Comparison of ENCODE assay signal across 17 cellular contexts in genomic region chr11:73333173-73333572, GRCh38. TPM values are rescaled to one million over a fixed set of nuclear protein-coding genes. Genes with fewer than 3 reads are reported as not detected.
A peak's percentile ranks its signal among the peaks of the same experiment; 100 is the strongest.
DNase-seq lines count a peak whose midpoint lies in the region; ATAC-seq, FAIRE-seq and TF ChIP-seq lines count a peak whose summit lies in the region.
"Had no signal": no experiment of that assay in that cellular context is flagged by ENCODE, and none has a peak within 500 bp of the region (broad histone marks: within the 10 kb centered on the region; RNA-seq: fewer than 3 reads in every experiment).

No MANE protein-coding gene starts in this region.

- H3K18ac ChIP-seq in mesenchymal stem cell (ENCODE audit: low read depth in 1 of 2, low read length in 2 of 2): peak overlapping the region; percentile 97 to 98

- DNase-seq in GM23338 (ENCODE audit: low spot score): no peak
- DNase-seq in chondrocyte (ENCODE audit: low spot score): no peak
- no peak for DNase-seq in mesenchymal stem cell
- DNase-seq in spleen: no peak
- no peak for DNase-seq in pancreas
- DNase-seq in activated CD4-positive, alpha-beta T cell treated with anti-CD3 and anti-CD28 coated beads, Interleukin-2, amount 50 U/mL, for 1 hour: no peak
- no peak for DNase-seq in NCI-H146 treated with DMSO at 0.1 percent for 48 hours (lab: John Stamatoyannopoulos, UW; ENCODE audit: unreplicated experiment)
- DNase-seq: activated B cell treated with CpG ODN at 0.5 μM for 24 hours; activated effector memory CD4-positive, alpha-beta T cell treated with anti-CD3 and anti-CD28 coated beads, Interleukin-2, amount 50 U/mL, for 16 hours; NCI-H187 treated with DMSO at 0.1 percent for 48 hours; NCI-H524; PC-3; posterior cingulate gyrus had no signal

- no peaks in the 10 kb centered on the region for H3K79me2 ChIP-seq in GM23338 (replicated peaks; ENCODE audit: insufficient read depth)

- H3K4me2 ChIP-seq in GM23338 (0 out of 2 replicates have a peak overlapping the region, but pooled peaks have one; percentile 42), mesenchymal stem cell (ENCODE audit: low read length, poor library complexity, severe bottlenecking) (no peak overlapping the region)

- H3K9me3 Mint-ChIP-seq in GM23338 (no peaks in the 10 kb centered on the region), chondrocyte (ENCODE audit: low read depth) (no peaks in the 10 kb centered on the region)
- H3K9me3 Mint-ChIP-seq: activated B cell treated with CpG ODN at 0.5 μM for 24 hours had no signal

- peak overlapping the region; percentile 91 to 100 for H2BK12ac ChIP-seq in mesenchymal stem cell (ENCODE audit: low read length in 2 of 2)

- H3K36me3 Mint-ChIP-seq in GM23338 (ENCODE audit: low read depth) (no peaks in the 10 kb centered on the region), chondrocyte (ENCODE audit: low read depth) (no peaks in the 10 kb centered on the region)

- H4K91ac ChIP-seq in mesenchymal stem cell (ENCODE audit: low read length): peak overlapping the region; percentile 96

- peak overlapping the region; percentile 6 to 91 for H3K23ac ChIP-seq in mesenchymal stem cell (ENCODE audit: low read length in 2 of 2)

- H3K27ac Mint-ChIP-seq in GM23338 (no peak overlapping the region), chondrocyte (ENCODE audit: unreplicated experiment) (peak overlapping the region; percentile 93)
- H3K27ac Mint-ChIP-seq: activated B cell treated with CpG ODN at 0.5 μM for 24 hours had no signal

- H3K36me3 ChIP-seq in GM23338 (ENCODE audit: insufficient read depth) (no peaks in the 10 kb centered on the region), mesenchymal stem cell (ENCODE audit: control insufficient read depth in 1 of 2, insufficient read depth in 2 of 2, low read depth in 1 of 2, low read length in 2 of 2) (peaks cover 0 to 16% of the 10 kb centered on the region in 2 experiments), spleen (no peaks in the 10 kb centered on the region), pancreas (no peaks in the 10 kb centered on the region)

- peak overlapping the region; percentile 75 for H2BK15ac ChIP-seq in mesenchymal stem cell (ENCODE audit: low read depth, poor library complexity, severe bottlenecking)

- peak overlapping the region in 1 of 2 experiments; percentile 90 for H3K14ac ChIP-seq in mesenchymal stem cell (ENCODE audit: low read length in 2 of 2)

- no peaks in the 10 kb centered on the region for H3K9me2 ChIP-seq in GM23338 (ENCODE audit: insufficient read depth)

- H3K4me3 Mint-ChIP-seq in GM23338 (peak overlapping the region; percentile 37; the same call in 2 of the 3 replicates), chondrocyte (ENCODE audit: unreplicated experiment) (no peak overlapping the region)
- H3K4me3 Mint-ChIP-seq: activated B cell treated with CpG ODN at 0.5 μM for 24 hours had no signal

- no peak for FAIRE-seq in pancreas (lab: Jason Lieb, UNC)
- FAIRE-seq: GM19239, urothelium cell line had no signal

- H3K4me1 Mint-ChIP-seq in GM23338 (peaks cover 46% of the 10 kb centered on the region), chondrocyte (ENCODE audit: low read depth) (peaks cover 77% of the 10 kb centered on the region)
- H3K4me1 Mint-ChIP-seq: activated B cell treated with CpG ODN at 0.5 μM for 24 hours had no signal

- ATAC-seq in GM23338: no peak
- ATAC-seq in GM19452 (IDR thresholded peaks at IDR 0.05; ENCODE audit: unreplicated experiment): no peak
- ATAC-seq in pancreas: no peak

- H2AK5ac ChIP-seq in mesenchymal stem cell (ENCODE audit: low read length, severe bottlenecking): peak overlapping the region; percentile 91

- peaks cover 11% of the 10 kb centered on the region for H3K79me1 ChIP-seq in mesenchymal stem cell (replicated peaks; ENCODE audit: low read length, poor library complexity, severe bottlenecking)

- H3K27me3 ChIP-seq in GM23338 (ENCODE audit: insufficient read depth): peaks cover 39% of the 10 kb centered on the region
- H3K27me3 ChIP-seq in mesenchymal stem cell (ENCODE audit: control insufficient read depth in 1 of 2, insufficient read depth in 1 of 2, low read length in 2 of 2): no peaks in the 10 kb centered on the region
- no peaks in the 10 kb centered on the region for H3K27me3 ChIP-seq in spleen (replicated peaks in 1 of 7)
- no peaks in the 10 kb centered on the region for H3K27me3 ChIP-seq in pancreas

- no peak overlapping the region for H2AFZ ChIP-seq in GM23338
- H2AFZ ChIP-seq in mesenchymal stem cell (ENCODE audit: low read depth, low read length): no peak overlapping the region

- peak overlapping the region; percentile 63 for H3K9ac ChIP-seq in mesenchymal stem cell (ENCODE audit: low read length)

- H3K4me3 ChIP-seq in GM23338 (no peak overlapping the region), mesenchymal stem cell (ENCODE audit: insufficient read depth in 1 of 2, low read depth in 1 of 2, low read length in 2 of 2) (no peak overlapping the region), spleen (no peak overlapping the region), pancreas (no peak overlapping the region)

- no peaks in the 10 kb centered on the region for H3K9me3 ChIP-seq in mesenchymal stem cell (ENCODE audit: control insufficient read depth, low read length)
- H3K9me3 ChIP-seq in spleen: no peaks in the 10 kb centered on the region
- no peaks in the 10 kb centered on the region for H3K9me3 ChIP-seq in pancreas

- peaks cover 15% of the 10 kb centered on the region for H4K20me1 ChIP-seq in GM23338 (replicated peaks; ENCODE audit: insufficient read depth)

- H3F3A ChIP-seq in GM23338 (replicated peaks; ENCODE audit: low read depth): 0 out of 2 replicates have a peak, but pooled peaks cover 5% of the 10 kb centered on the region

- peaks cover 45% of the 10 kb centered on the region for H3K4me1 ChIP-seq in GM23338 (ENCODE audit: insufficient read depth)
- H3K4me1 ChIP-seq in mesenchymal stem cell (ENCODE audit: control insufficient read depth, insufficient read depth, low read depth, low read length): peaks cover 50% of the 10 kb centered on the region
- H3K4me1 ChIP-seq in spleen: peaks cover 3 to 75% (median 40%) of the 10 kb centered on the region in 6 donors
- H3K4me1 ChIP-seq in pancreas: peaks cover 0 to 6% (median 0%) of the 10 kb centered on the region in 3 donors

- H3K27ac ChIP-seq in GM23338 (ENCODE audit: low read depth) (no peak overlapping the region), mesenchymal stem cell (ENCODE audit: low read length, poor library complexity, severe bottlenecking) (peak overlapping the region; percentile 88), spleen (peak overlapping the region in 5 of 8 donors; percentile 16 to 63 (median 41)), pancreas (no peak overlapping the region)

- H4K8ac ChIP-seq in mesenchymal stem cell (ENCODE audit: low read length): peak overlapping the region; percentile 87

- H3K4ac ChIP-seq in mesenchymal stem cell (ENCODE audit: low read depth in 1 of 2, low read length in 2 of 2): peak overlapping the region; percentile 76 to 86

- H2BK5ac ChIP-seq in mesenchymal stem cell (ENCODE audit: low read depth, low read length, poor library complexity, severe bottlenecking): peak overlapping the region; percentile 49

- TF ChIP-seq POLR2A in spleen (IDR thresholded peaks at IDR 0.05): no peak

- intact Hi-C loops in spleen (cut with DNase I; ENCODE audit: low total_unique reads) (no loop called here), pancreas (cut with DNase I) (no loop called here)

- peaks cover 51% of the 10 kb centered on the region for H3K27me3 Mint-ChIP-seq in GM23338 (ENCODE audit: insufficient read depth, low read depth, poor library complexity)
- H3K27me3 Mint-ChIP-seq in chondrocyte (ENCODE audit: low read depth): no peaks in the 10 kb centered on the region
- H3K27me3 Mint-ChIP-seq: activated B cell treated with CpG ODN at 0.5 μM for 24 hours had no signal

- 96% methylated on average over 11 of the region's 11 CpGs for WGBS in mesenchymal stem cell
- 86 to 92% (median 89%) methylated on average over 11 of the region's 11 CpGs for WGBS in spleen, 5 donors
- WGBS in pancreas, 2 donors: 87 to 93% methylated on average over 11 of the region's 11 CpGs

- peak overlapping the region; percentile 88 for H2BK120ac ChIP-seq in mesenchymal stem cell (ENCODE audit: low read depth, low read length)

- TF ChIP-seq CTCF in GM23338 (conservative IDR thresholded peaks at IDR 0.05; ENCODE audit: low read depth in 2 of 2): no peak
- no peak for TF ChIP-seq CTCF in chondrocyte (IDR thresholded peaks at IDR 0.05)
- TF ChIP-seq CTCF in spleen (IDR thresholded peaks at IDR 0.05 in 8 of 11, conservative IDR thresholded peaks at IDR 0.05 in 3 of 11): no peak
- TF ChIP-seq CTCF in pancreas (IDR thresholded peaks at IDR 0.05): no peak

TF ChIP-seq in GM23338, 12 proteins besides CTCF, POLR2A, EP300 and RAD21:
- TF ChIP-seq ETS1 (IDR thresholded peaks at IDR 0.05) (no peak), NANOG (IDR thresholded peaks at IDR 0.05; ENCODE audit: borderline replicate concordance) (no peak), EZH2 (IDR thresholded peaks at IDR 0.05; ENCODE audit: low read depth, unreplicated experiment) (no peak), ZNF114 (CRISPR knock-in tag; IDR thresholded peaks at IDR 0.05) (no peak), EZH2phosphoT487 (IDR thresholded peaks at IDR 0.05; ENCODE audit: unreplicated experiment) (no peak)

RNA-seq across cellular contexts. Expression of gene ARHGEF17, which starts 25.1 kb away (rescaled TPM):
- 11.0 and 15.0 TPM in 2 replicates for total RNA-seq in GM23338 (2014; rRNA removed; shearing (Covaris generic))
- polyA plus RNA-seq in GM23338 (2016; fragmentation: Nextera tagmentation; extraction: Ambion mirVana): 2.7 and 2.9 TPM in 2 replicates
- 82.4 to 114 TPM (median 113 TPM) in 3 replicates for total RNA-seq in chondrocyte
- polyA plus RNA-seq in mesenchymal stem cell (2013, experiment 1 of 2): 69.6 TPM
- 65.7 TPM for polyA plus RNA-seq in mesenchymal stem cell (2013, experiment 2 of 2)
- 10 to 100 TPM; 21.5 to 48.5 (median 41.6) TPM for total RNA-seq in spleen
- polyA plus RNA-seq in spleen: 10 to 100 TPM in 1 of 3 donors, 1 to 10 TPM in 2; 5.1 to 17.0 (median 6.3) TPM
- 10 to 100 TPM in 2 of 6 donors, 1 to 10 TPM in 4; 7.0 to 21.1 (median 9.8) TPM for total RNA-seq in pancreas
- polyA plus RNA-seq in pancreas: 10 to 100 TPM; 21.8 to 24.0 TPM
- total RNA-seq: T-helper 1 cell treated with Interleukin-12 subunit alpha and Interleukin-12 subunit beta and Interleukin-4 antibody, amounts not matched to agents 30 ng/mL and 1 ng/mL, for 36 hours had no signal

RNA-seq across cellular contexts. Expression of gene RELT, which starts 43.0 kb away (rescaled TPM):
- total RNA-seq in GM23338 (2014; rRNA removed; shearing (Covaris generic)): 6.2 and 6.3 TPM in 2 replicates
- polyA plus RNA-seq in GM23338 (2016; fragmentation: Nextera tagmentation; extraction: Ambion mirVana): 2.0 and 2.1 TPM in 2 replicates
- 3.5 to 4.5 TPM (median 3.5 TPM) in 3 replicates for total RNA-seq in chondrocyte
- 2.6 TPM for polyA plus RNA-seq in mesenchymal stem cell (2013, experiment 1 of 2)
- polyA plus RNA-seq in mesenchymal stem cell (2013, experiment 2 of 2): 3.0 TPM
- total RNA-seq in spleen: 10 to 100 TPM; 28.1 to 79.8 (median 41.3) TPM
- 10 to 100 TPM; 13.5 to 28.2 (median 21.7) TPM for polyA plus RNA-seq in spleen
- 1 to 10 TPM in 2 of 6 donors, under 1 TPM in 4; 0.23 to 4.7 (median 0.75) TPM for total RNA-seq in pancreas
- under 1 TPM; 0.59 to 0.91 TPM for polyA plus RNA-seq in pancreas

Comparison
In these comparisons a context has a peak if more than half of its experiments do, and no peak if none do; other contexts are left out.
1. H3K27ac ChIP-seq: peak in mesenchymal stem cell (single experiment) and spleen (5 of 8); none in GM23338 (single experiment) and pancreas (0 of 4).